1 cellular context compared by ENCODE assay signal in the genomic region with DNA sequence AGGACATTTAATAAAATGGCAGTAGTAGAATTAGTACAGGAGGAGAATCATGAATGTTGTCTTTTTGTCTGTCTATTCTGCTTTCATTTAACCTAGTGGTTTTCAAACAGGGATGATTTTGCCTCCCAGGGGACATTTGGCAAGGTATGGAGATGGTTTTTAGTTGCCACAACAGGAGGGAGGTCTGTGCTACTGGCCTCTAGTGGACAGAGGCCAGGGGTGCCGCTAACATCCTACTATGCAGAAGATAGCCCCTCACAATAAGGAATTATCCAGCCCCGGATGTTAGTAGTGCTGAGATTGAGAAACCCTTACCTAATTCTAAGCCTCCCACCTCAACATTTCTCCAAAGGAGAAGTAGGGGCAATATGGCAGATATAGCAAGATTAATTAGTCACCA.
TF ChIP-seq lines count a peak whose summit lies in the region.

No MANE protein-coding gene starts in this region.

TF ChIP-seq in SK-N-SH treated with all-trans-retinoic acid at 6 μM for 48 hours, 23 proteins besides CTCF, POLR2A, EP300 and RAD21 (continued from another document):
- TF ChIP-seq, protein P1, sequence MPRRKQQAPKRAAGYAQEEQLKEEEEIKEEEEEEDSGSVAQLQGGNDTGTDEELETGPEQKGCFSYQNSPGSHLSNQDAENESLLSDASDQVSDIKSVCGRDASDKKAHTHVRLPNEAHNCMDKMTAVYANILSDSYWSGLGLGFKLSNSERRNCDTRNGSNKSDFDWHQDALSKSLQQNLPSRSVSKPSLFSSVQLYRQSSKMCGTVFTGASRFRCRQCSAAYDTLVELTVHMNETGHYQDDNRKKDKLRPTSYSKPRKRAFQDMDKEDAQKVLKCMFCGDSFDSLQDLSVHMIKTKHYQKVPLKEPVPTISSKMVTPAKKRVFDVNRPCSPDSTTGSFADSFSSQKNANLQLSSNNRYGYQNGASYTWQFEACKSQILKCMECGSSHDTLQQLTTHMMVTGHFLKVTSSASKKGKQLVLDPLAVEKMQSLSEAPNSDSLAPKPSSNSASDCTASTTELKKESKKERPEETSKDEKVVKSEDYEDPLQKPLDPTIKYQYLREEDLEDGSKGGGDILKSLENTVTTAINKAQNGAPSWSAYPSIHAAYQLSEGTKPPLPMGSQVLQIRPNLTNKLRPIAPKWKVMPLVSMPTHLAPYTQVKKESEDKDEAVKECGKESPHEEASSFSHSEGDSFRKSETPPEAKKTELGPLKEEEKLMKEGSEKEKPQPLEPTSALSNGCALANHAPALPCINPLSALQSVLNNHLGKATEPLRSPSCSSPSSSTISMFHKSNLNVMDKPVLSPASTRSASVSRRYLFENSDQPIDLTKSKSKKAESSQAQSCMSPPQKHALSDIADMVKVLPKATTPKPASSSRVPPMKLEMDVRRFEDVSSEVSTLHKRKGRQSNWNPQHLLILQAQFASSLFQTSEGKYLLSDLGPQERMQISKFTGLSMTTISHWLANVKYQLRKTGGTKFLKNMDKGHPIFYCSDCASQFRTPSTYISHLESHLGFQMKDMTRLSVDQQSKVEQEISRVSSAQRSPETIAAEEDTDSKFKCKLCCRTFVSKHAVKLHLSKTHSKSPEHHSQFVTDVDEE (CRISPR knock-in tag; IDR thresholded peaks at IDR 0.05) = no peak
- TF ChIP-seq RARB (CRISPR knock-in tag; IDR thresholded peaks at IDR 0.05) = no peak
- TF ChIP-seq BACH2 (CRISPR knock-in tag; IDR thresholded peaks at IDR 0.05; ENCODE audit: borderline replicate concordance) = no peak
- no peak for TF ChIP-seq OSR1 (CRISPR knock-in tag; IDR thresholded peaks at IDR 0.05)
- no peak for TF ChIP-seq PPARA (CRISPR knock-in tag; IDR thresholded peaks at IDR 0.05; ENCODE audit: borderline replicate concordance)
- TF ChIP-seq ISL1 (CRISPR knock-in tag; IDR thresholded peaks at IDR 0.05) = no peak
- TF ChIP-seq PATZ1 (CRISPR knock-in tag; IDR thresholded peaks at IDR 0.05; ENCODE audit: borderline replicate concordance) = no peak
- no peak for TF ChIP-seq ZNF70 (CRISPR knock-in tag; IDR thresholded peaks at IDR 0.05)
- no peak for TF ChIP-seq ZC3H10 (CRISPR knock-in tag; IDR thresholded peaks at IDR 0.05)
- TF ChIP-seq ZNF8 (CRISPR knock-in tag; IDR thresholded peaks at IDR 0.05) = no peak
- no peak for TF ChIP-seq ARNTL (CRISPR knock-in tag; IDR thresholded peaks at IDR 0.05; ENCODE audit: borderline replicate concordance, low read depth)
- no peak for TF ChIP-seq ZFP30 (CRISPR knock-in tag; IDR thresholded peaks at IDR 0.05)
